Comparison of ENCODE assay signal across 8 cellular contexts in the genomic region with DNA sequence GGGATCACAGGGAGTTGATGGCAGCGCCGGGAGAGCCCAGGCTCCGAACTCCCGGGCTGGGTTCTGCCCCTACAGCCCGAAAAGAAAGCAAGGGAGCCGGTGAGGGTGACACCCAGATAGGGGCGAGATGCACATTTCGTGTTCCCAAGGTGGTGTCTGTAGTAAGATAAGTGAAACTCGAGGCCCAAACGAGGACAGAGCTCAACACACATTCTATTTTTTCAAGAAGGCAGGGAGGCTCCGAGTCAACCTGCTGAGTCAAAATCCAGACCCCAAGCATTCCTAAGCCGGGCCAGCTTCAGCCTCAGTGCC. TPM values are rescaled to one million over a fixed set of nuclear protein-coding genes. Genes with fewer than 3 reads are reported as not detected.
DNase-seq lines count a peak whose midpoint lies in the region; ATAC-seq, FAIRE-seq and TF ChIP-seq lines count a peak whose summit lies in the region.

No MANE protein-coding gene starts in this region.

- POLR2A ChIA-PET in A673 (lab: Charles Lee; ENCODE audit: low non-redundant PET), result interaction anchor here (0.5 kb wide), 1 partner anchor 18 kb away, joined by 3 read pairs; no protein-coding TSS in a partner anchor
- POLR2A ChIA-PET in HEK293 (lab: Yijun Ruan, JAX), result interaction anchor here (1.0 to 3.3 kb wide), 10 partner anchors 9 to 243 kb away, joined by 3 to 30 read pairs (median 6); no protein-coding TSS in a partner anchor
- POLR2A ChIA-PET in GM12878 (lab: Charles Lee), result interaction anchor here (0.6 to 2.4 kb wide), 10 partner anchors 10 to 244 kb away, joined by 3 to 7 read pairs (median 4); a partner anchor contains a TSS

- H3K4me3 ChIP-seq in A673 (ENCODE audit: low read depth, low read length, poor library complexity, severe bottlenecking) (peak overlapping the region; percentile 56), HEK293 (ENCODE audit: low read depth, low read length) (no peak overlapping the region), GM12878 (peak overlapping the region; percentile 46; the same call in 1 of the 2 replicates), mucosa of rectum (ENCODE audit: low read length in 2 of 2) (peak overlapping the region; percentile 37 to 70), lower leg skin (ENCODE audit: low read depth, poor library complexity, severe bottlenecking) (no peak overlapping the region)

- SMC1A ChIA-PET in GM12878 (lab: Charles Lee; ENCODE audit: uncharacterized antibody, unreplicated experiment), result interaction anchor here (1.1 to 1.3 kb wide), 3 partner anchors 21 to 26 kb away, joined by 4 to 6 read pairs (median 6); no protein-coding TSS in a partner anchor

- H2AFZ ChIP-seq in GM12878 (ENCODE audit: control insufficient read depth, low read depth, low read length), result peak overlapping the region; percentile 63

- H3K4me2 ChIP-seq in GM12878 (ENCODE audit: control insufficient read depth, insufficient read depth), result peak overlapping the region; percentile 82

- no peak for DNase-seq in A673 (ENCODE audit: low spot score)
- no peak for DNase-seq in GM12878 (ENCODE audit: low read depth, low spot score)
- DNase-seq in lower leg skin (ENCODE audit: low spot score in 2 of 2), result no peak
- DNase-seq in occipital lobe (lab: John Stamatoyannopoulos, UW), result no peak
- no peak for DNase-seq in NCI-H748 (lab: John Stamatoyannopoulos, UW; ENCODE audit: unreplicated experiment)
- DNase-seq in 8988T, result no peak

- peaks cover 6% of the 10 kb centered on the region for H3K79me2 ChIP-seq in GM12878 (ENCODE audit: control insufficient read depth, insufficient read depth, low read length)

- TF ChIP-seq RAD21 in GM12878 (IDR thresholded peaks at IDR 0.05; ENCODE audit: insufficient read depth, low read depth, low read length), result no peak

- intact Hi-C loops in A673 (cut with micrococcal nuclease; ENCODE audit: unreplicated experiment), result no loop called here
- intact Hi-C loops in GM12878 (cut with micrococcal nuclease; ENCODE audit: unreplicated experiment), result loop anchor here (1.0 to 2.0 kb wide), 2 partner anchors 21 to 22 kb away; no protein-coding TSS in a partner anchor
- intact Hi-C loops in lower leg skin (cut with DNase I; ENCODE audit: low total_unique reads), result no loop called here

- no peak for FAIRE-seq in GM12878 (lab: Jason Lieb, UNC)

- H3K9me3 ChIP-seq in A673 (ENCODE audit: low read depth, low read length, poor library complexity, severe bottlenecking), result no peaks in the 10 kb centered on the region
- no peaks in the 10 kb centered on the region for H3K9me3 ChIP-seq in HEK293 (ENCODE audit: control insufficient read depth, insufficient read depth, low read depth, low read length)
- no peaks in the 10 kb centered on the region for H3K9me3 ChIP-seq in GM12878 (replicated peaks; ENCODE audit: control insufficient read depth, insufficient read depth, low read length)
- H3K9me3 ChIP-seq in mucosa of rectum (ENCODE audit: control insufficient read depth in 2 of 2, low read length in 2 of 2), result no peaks in the 10 kb centered on the region

- peak overlapping the region; percentile 96 for H3K27ac ChIP-seq in A673 (ENCODE audit: low read depth, low read length, poor library complexity, severe bottlenecking)
- H3K27ac ChIP-seq in HEK293 (ENCODE audit: extremely low read depth, low read depth, low read length), result peak overlapping the region; percentile 27; the same call in 1 of the 2 replicates
- H3K27ac ChIP-seq in GM12878 (ENCODE audit: control insufficient read depth, insufficient read depth), result peak overlapping the region; percentile 49
- peak overlapping the region; percentile 98 to 99 for H3K27ac ChIP-seq in mucosa of rectum (ENCODE audit: low read depth in 2 of 2, low read length in 2 of 2)

- RAD21 ChIA-PET in GM12878 (lab: Charles Lee; ENCODE audit: unreplicated experiment), result interaction anchor here (0.8 to 1.7 kb wide), 3 partner anchors 10 to 26 kb away, joined by 3 to 7 read pairs (median 5); no protein-coding TSS in a partner anchor

- TF ChIP-seq CTCF in A673 (conservative IDR thresholded peaks at IDR 0.05; ENCODE audit: low read depth, low read length), result no peak
- TF ChIP-seq CTCF in HEK293 (tag by site-specific recombination; IDR thresholded peaks at IDR 0.05), result no peak
- TF ChIP-seq CTCF in GM12878 (IDR thresholded peaks at IDR 0.05 in 2 of 3, conservative IDR thresholded peaks at IDR 0.05 in 1 of 3; ENCODE audit: control insufficient read depth in 2 of 3, extremely low read depth in 1 of 3, insufficient read depth in 1 of 3, low read depth in 3 of 3, low read length in 3 of 3), result no peak
- TF ChIP-seq CTCF in lower leg skin (IDR thresholded peaks at IDR 0.05), result no peak

- WGBS in GM12878 (ENCODE audit: insufficient coverage, insufficient replicate concordance, low lambda C conversion rate, missing lambda C conversion rate), result 26% methylated on average over 12 of the region's 12 CpGs
- 17 to 25% methylated on average over 12 of the region's 12 CpGs for WGBS in lower leg skin, 2 donors

- H3K4me1 ChIP-seq in A673 (ENCODE audit: insufficient read depth, low read length, poor library complexity, severe bottlenecking) (peaks cover 17% of the 10 kb centered on the region), HEK293 (ENCODE audit: control insufficient read depth, insufficient read depth, low read length) (peaks cover 4% of the 10 kb centered on the region; the same call in 1 of the 2 replicates), GM12878 (ENCODE audit: control insufficient read depth, insufficient read depth, low read length) (peaks cover 9% of the 10 kb centered on the region; the same call in 1 of the 2 replicates), mucosa of rectum (ENCODE audit: control insufficient read depth in 2 of 2, insufficient read depth in 2 of 2, low read length in 2 of 2) (peaks cover 9 to 12% of the 10 kb centered on the region in 2 donors)

- TF ChIP-seq POLR2A in GM12878 (IDR thresholded peaks at IDR 0.05; ENCODE audit: low read depth, low read length) (no peak), lower leg skin (IDR thresholded peaks at IDR 0.05) (no peak)

- in situ Hi-C loops in GM12878 (cut with MboI), result no loop called here

- BruUV-seq in A673 (replicated peaks; lab: Mats Ljungman, UMichigan) (no TSS peak), GM12878 (replicated peaks; lab: Mats Ljungman, UMichigan) (no TSS peak)

- H4K20me1 ChIP-seq in GM12878 (ENCODE audit: control insufficient read depth, insufficient read depth), result no peaks in the 10 kb centered on the region

- TF ChIP-seq EP300 in GM12878 (IDR thresholded peaks at IDR 0.05; ENCODE audit: borderline replicate concordance in 1 of 2, control insufficient read depth in 1 of 2, low read depth in 2 of 2, low read length in 2 of 2), result no peak

- CTCF ChIA-PET in A673 (lab: Charles Lee) (no interaction called here), HEK293 (lab: Yijun Ruan, JAX) (interaction anchor here (1.2 to 2.1 kb wide), 2 partner anchors 22 to 26 kb away, joined by 3 to 12 read pairs; no protein-coding TSS in a partner anchor), GM12878 (lab: Yijun Ruan, JAX) (interaction anchor here (0.8 to 7.3 kb wide), 3 partner anchors 21 to 27 kb away, joined by 3 to 29 read pairs (median 5); no protein-coding TSS in a partner anchor)

- no peak for ATAC-seq in GM12878

- H3K36me3 ChIP-seq in A673 (ENCODE audit: insufficient read depth, low read length, poor library complexity, severe bottlenecking) (no peaks in the 10 kb centered on the region), HEK293 (ENCODE audit: control insufficient read depth in 2 of 2, insufficient read depth in 1 of 2, low read length in 2 of 2) (no peaks in the 10 kb centered on the region), GM12878 (ENCODE audit: control insufficient read depth in 2 of 2, insufficient read depth in 2 of 2, low read length in 1 of 2) (no peaks in the 10 kb centered on the region), mucosa of rectum (ENCODE audit: control insufficient read depth in 2 of 2, insufficient read depth in 2 of 2, low read length in 2 of 2) (no peaks in the 10 kb centered on the region)

- H3K27me3 ChIP-seq in A673 (replicated peaks; ENCODE audit: insufficient read depth, low read depth, low read length, poor library complexity) (no peaks in the 10 kb centered on the region), GM12878 (replicated peaks in 1 of 2; ENCODE audit: control insufficient read depth in 2 of 2, insufficient read depth in 2 of 2, low read length in 1 of 2) (no peaks in the 10 kb centered on the region), mucosa of rectum (ENCODE audit: control insufficient read depth in 2 of 2, insufficient read depth in 2 of 2, low read length in 2 of 2) (no peaks in the 10 kb centered on the region)

- H3K9ac ChIP-seq in GM12878 (ENCODE audit: control insufficient read depth, insufficient read depth, low read length), result peak overlapping the region; percentile 28; the same call in 1 of the 2 replicates
- H3K9ac ChIP-seq in mucosa of rectum (ENCODE audit: low read depth in 1 of 2, low read length in 2 of 2), result peak overlapping the region; percentile 81 to 98

RNA-seq across cellular contexts. Expression of a gene that starts 24.2 kb away (rescaled TPM):
- 89.3 and 97.0 TPM in 2 replicates for total RNA-seq in A673 (2021)
- total RNA-seq in GM12878 (2013; cell fraction: nucleolus; rRNA removed), result 61.9 and 62.1 TPM in 2 replicates
- 34.2 and 35.3 TPM in 2 replicates for total RNA-seq in GM12878 (2014; rRNA removed)
- 42.7 and 44.8 TPM in 2 replicates for total RNA-seq in GM12878 (2014; rRNA removed; fragmentation: Illumina TruSeq; extraction: Trizol)
- total RNA-seq in GM12878 (2021), result 74.0 and 77.2 TPM in 2 replicates
- polyA plus RNA-seq in GM12878 (2011; ENCODE audit: low read depth), result 17.9 TPM
- polyA plus RNA-seq in GM12878 (2011; rRNA removed), result 52.0 and 75.3 TPM in 2 replicates
- 23.8 and 29.4 TPM in 2 replicates for polyA plus RNA-seq in GM12878 (2011; cell fraction: cytosol; rRNA removed)
- polyA plus RNA-seq in GM12878 (2011; cell fraction: nucleus; rRNA removed), result 27.5 and 27.6 TPM in 2 replicates
- polyA plus RNA-seq in GM12878 (2012), result 34.6 and 44.3 TPM in 2 replicates
- 49.4 and 58.5 TPM in 2 replicates for polyA plus RNA-seq in GM12878 (2014; fragmentation: Illumina TruSeq; extraction: Trizol)
- polyA plus RNA-seq in GM12878 (2014; fragmentation: Nextera tagmentation; extraction: Ambion mirVana), result 10 to 100 TPM; 23.7 to 46.4 TPM
- polyA plus RNA-seq in GM12878 (2014; rRNA removed), result 23.5 and 24.4 TPM in 2 replicates
- 10 to 100 TPM; 32.7 to 35.0 TPM for polyA plus RNA-seq in GM12878 (2016; fragmentation: Nextera tagmentation; extraction: Ambion mirVana)
- 29.7 and 39.0 TPM in 2 replicates for polyA minus RNA-seq in GM12878 (2011; rRNA and poly(A)+ RNA removed)
- 12.2 and 23.7 TPM in 2 replicates for polyA minus RNA-seq in GM12878 (2011; cell fraction: cytosol; rRNA and poly(A)+ RNA removed)
- 12.7 and 20.0 TPM in 2 replicates for polyA minus RNA-seq in GM12878 (2011; cell fraction: nucleus; rRNA and poly(A)+ RNA removed)
- 10 to 100 TPM; 46.7 to 61.5 (median 52.4) TPM for total RNA-seq in lower leg skin
- 60.2 TPM for total RNA-seq in occipital lobe

RNA-seq across cellular contexts. Expression of a gene that starts 55.3 kb away (rescaled TPM):
- total RNA-seq in A673 (2021) (0.07 TPM in 1 of 2 replicates, not detected in the other), GM12878 (2014; rRNA removed) (0.87 and 1.1 TPM in 2 replicates), GM12878 (2014; rRNA removed; fragmentation: Illumina TruSeq; extraction: Trizol) (0.05 and 0.45 TPM in 2 replicates), GM12878 (2021) (1.8 and 2.5 TPM in 2 replicates), lower leg skin (100 to 1,000 TPM; 136 to 185 (median 164) TPM), occipital lobe (1.4 TPM)
- total RNA-seq in GM12878 (2013; cell fraction: nucleolus; rRNA removed), result 1.4 and 2.3 TPM in 2 replicates
- polyA plus RNA-seq in GM12878 (2011; ENCODE audit: low read depth), result not detected
- polyA plus RNA-seq in GM12878 (2011; rRNA removed) (0.07 TPM in 1 of 2 replicates, not detected in the other), GM12878 (2014; fragmentation: Illumina TruSeq; extraction: Trizol) (0.01 and 0.03 TPM in 2 replicates), GM12878 (2014; fragmentation: Nextera tagmentation; extraction: Ambion mirVana) (under 1 TPM in 1 of 2 experiments, not detected in 1; 0.62 TPM), GM12878 (2014; rRNA removed) (0.26 and 0.66 TPM in 2 replicates), GM12878 (2016; fragmentation: Nextera tagmentation; extraction: Ambion mirVana) (under 1 TPM; 0.06 to 0.52 TPM)
- 0.04 and 0.07 TPM in 2 replicates for polyA plus RNA-seq in GM12878 (2011; cell fraction: cytosol; rRNA removed)
- 0.19 and 0.51 TPM in 2 replicates for polyA plus RNA-seq in GM12878 (2011; cell fraction: nucleus; rRNA removed)
- polyA plus RNA-seq in GM12878 (2012), result 0.51 and 0.80 TPM in 2 replicates
- 0.10 TPM in 1 of 2 replicates, not detected in the other for polyA minus RNA-seq in GM12878 (2011; rRNA and poly(A)+ RNA removed)
- not detected in 2 replicates for polyA minus RNA-seq in GM12878 (2011; cell fraction: cytosol; rRNA and poly(A)+ RNA removed)
- polyA minus RNA-seq in GM12878 (2011; cell fraction: nucleus; rRNA and poly(A)+ RNA removed), result 0.10 and 0.24 TPM in 2 replicates

Comparison
In these comparisons a context has a peak if more than half of its experiments do, and no peak if none do; other contexts are left out.
1. H3K27ac ChIP-seq: peak in every context shown above with its lines; median percentile 98 in mucosa of rectum; 96 in A673; 49 in GM12878; 27 in HEK293.
2. H3K4me3 ChIP-seq: peak in A673 (single experiment), GM12878 (single experiment) and mucosa of rectum (2 of 2); none in HEK293 (single experiment) and lower leg skin (single experiment).
3. RNA of a gene that starts 55.3 kb away (total RNA-seq): 136 to 185 TPM in lower leg skin; 1.4 TPM in occipital lobe (single experiment), 0.05 to 2.5 TPM in GM12878 and 0.07 TPM in A673; every median in the first group is over 10 times any median in the second.